ENCODE assay signal across 1 cellular context in the genomic region with DNA sequence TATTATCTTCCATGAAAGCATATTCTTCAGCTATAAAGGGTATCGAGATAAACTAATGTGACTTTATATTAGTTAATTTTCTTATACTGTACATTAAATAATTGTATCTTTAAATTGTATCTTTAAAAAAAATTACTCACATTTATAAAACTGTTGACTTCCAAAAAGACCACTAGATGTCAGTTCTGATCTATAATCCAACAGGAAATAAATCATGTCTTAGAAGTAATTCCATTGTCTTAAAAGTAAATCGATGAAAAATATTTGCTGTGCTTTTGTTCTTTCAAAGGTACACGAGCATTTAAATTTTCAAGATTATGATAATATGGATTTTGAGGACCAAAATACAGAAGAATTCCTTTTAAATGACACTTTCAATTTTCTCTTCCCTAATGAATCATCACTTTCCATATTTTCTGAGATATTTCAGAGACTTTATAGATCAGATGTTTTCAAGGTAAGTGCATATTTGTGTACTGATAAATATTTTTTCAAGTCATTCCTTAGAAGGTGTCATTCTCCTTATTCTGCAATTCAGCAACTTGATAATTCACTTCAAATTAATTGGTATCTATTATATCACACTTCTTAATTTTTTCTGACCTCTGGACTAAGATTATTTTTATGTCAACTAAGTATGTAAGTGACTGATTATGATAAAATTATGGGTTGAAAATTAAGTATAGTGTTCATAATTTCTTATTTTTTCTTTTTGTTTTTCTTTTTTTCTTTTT.
TF ChIP-seq lines count a peak whose summit lies in the region.

No MANE protein-coding gene starts in this region.

TF ChIP-seq in WTC11, 78 proteins besides CTCF, POLR2A, EP300 and RAD21 (continued from another document):
- TF ChIP-seq, protein P1, sequence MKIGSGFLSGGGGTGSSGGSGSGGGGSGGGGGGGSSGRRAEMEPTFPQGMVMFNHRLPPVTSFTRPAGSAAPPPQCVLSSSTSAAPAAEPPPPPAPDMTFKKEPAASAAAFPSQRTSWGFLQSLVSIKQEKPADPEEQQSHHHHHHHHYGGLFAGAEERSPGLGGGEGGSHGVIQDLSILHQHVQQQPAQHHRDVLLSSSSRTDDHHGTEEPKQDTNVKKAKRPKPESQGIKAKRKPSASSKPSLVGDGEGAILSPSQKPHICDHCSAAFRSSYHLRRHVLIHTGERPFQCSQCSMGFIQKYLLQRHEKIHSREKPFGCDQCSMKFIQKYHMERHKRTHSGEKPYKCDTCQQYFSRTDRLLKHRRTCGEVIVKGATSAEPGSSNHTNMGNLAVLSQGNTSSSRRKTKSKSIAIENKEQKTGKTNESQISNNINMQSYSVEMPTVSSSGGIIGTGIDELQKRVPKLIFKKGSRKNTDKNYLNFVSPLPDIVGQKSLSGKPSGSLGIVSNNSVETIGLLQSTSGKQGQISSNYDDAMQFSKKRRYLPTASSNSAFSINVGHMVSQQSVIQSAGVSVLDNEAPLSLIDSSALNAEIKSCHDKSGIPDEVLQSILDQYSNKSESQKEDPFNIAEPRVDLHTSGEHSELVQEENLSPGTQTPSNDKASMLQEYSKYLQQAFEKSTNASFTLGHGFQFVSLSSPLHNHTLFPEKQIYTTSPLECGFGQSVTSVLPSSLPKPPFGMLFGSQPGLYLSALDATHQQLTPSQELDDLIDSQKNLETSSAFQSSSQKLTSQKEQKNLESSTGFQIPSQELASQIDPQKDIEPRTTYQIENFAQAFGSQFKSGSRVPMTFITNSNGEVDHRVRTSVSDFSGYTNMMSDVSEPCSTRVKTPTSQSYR (CRISPR knock-in tag; IDR thresholded peaks at IDR 0.05): no peak
